Comparison of ENCODE assay signal across 8 cellular contexts in the genomic region with DNA sequence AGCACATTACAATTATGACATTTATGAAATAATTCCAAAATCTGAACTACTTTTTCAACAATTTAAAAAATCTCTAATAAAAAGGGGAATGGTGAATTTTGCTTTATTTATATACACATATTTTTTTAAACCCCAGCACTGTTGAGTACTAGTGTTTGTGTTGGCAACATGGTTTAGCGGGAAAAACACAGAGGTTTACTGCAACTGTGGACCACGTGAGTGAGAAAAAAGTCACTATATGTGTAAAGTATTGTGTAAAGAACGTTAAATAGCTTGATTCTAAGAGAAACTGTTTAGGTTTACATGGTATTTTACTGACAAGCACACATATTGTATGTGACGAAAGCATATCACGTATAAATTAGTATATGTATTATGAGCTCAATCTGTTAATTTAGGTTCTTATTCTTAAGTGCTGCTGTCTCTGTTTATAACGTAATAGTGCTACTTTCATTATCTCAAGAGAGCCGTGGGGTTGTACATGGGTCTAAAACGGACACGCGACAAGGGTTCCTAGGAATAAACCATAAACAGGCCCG. TPM values are rescaled to one million over a fixed set of nuclear protein-coding genes. Genes with fewer than 3 reads are reported as not detected.
A peak's percentile ranks its signal among the peaks of the same experiment; 100 is the strongest.
DNase-seq lines count a peak whose midpoint lies in the region; ATAC-seq, FAIRE-seq and TF ChIP-seq lines count a peak whose summit lies in the region.

No MANE protein-coding gene starts in this region.

- H3K9ac ChIP-seq in SU-DHL-6 (ENCODE audit: low read length) = peak overlapping the region; percentile 85

- DNase-seq in activated T-cell treated with anti-CD3 and anti-CD28 coated beads, Interleukin-2, amount 50 U/mL, for 4 hours = no peak
- DNase-seq in activated T-cell treated with anti-CD3 and anti-CD28 coated beads for 4 hours = no peak
- DNase-seq in foreskin keratinocyte = no peak
- peak; percentile 9 for DNase-seq in small intestine
- no peak for DNase-seq in activated gamma-delta T cell (lab: John Stamatoyannopoulos, UW)
- DNase-seq in occipital lobe (lab: John Stamatoyannopoulos, UW) = no peak
- no peak for DNase-seq in cerebellum (ENCODE audit: low spot score)

- peak overlapping the region; percentile 66 for H2AFZ ChIP-seq in SU-DHL-6 (ENCODE audit: low read depth, low read length, severe bottlenecking)

- peaks cover 9% of the 10 kb centered on the region for H3K4me1 Mint-ChIP-seq in activated T-cell treated with anti-CD3 and anti-CD28 coated beads, Interleukin-2, amount 50 U/mL, for 4 hours (ENCODE audit: low read depth)

- H3K36me3 ChIP-seq in SU-DHL-6 (ENCODE audit: low read length) = peaks cover 14% of the 10 kb centered on the region
- H3K36me3 ChIP-seq in small intestine (ENCODE audit: control insufficient read depth in 2 of 2, insufficient read depth in 2 of 2, low read length in 2 of 2) = no peaks in the 10 kb centered on the region

- peaks cover 11% of the 10 kb centered on the region; the same call in 1 of the 2 replicates for H4K20me1 ChIP-seq in SU-DHL-6 (ENCODE audit: low read depth, low read length)

- no peak for ATAC-seq in activated T-cell treated with anti-CD3 and anti-CD28 coated beads, Interleukin-2, amount 50 U/mL, for 4 hours
- ATAC-seq in foreskin keratinocyte = no peak

- H3K4me2 ChIP-seq in SU-DHL-6 (ENCODE audit: low read depth, low read length, poor library complexity, severe bottlenecking) = peak overlapping the region; percentile 92

- peaks cover 4% of the 10 kb centered on the region for H3K4me1 ChIP-seq in foreskin keratinocyte
- peaks cover 3 to 8% of the 10 kb centered on the region in 2 donors for H3K4me1 ChIP-seq in small intestine (ENCODE audit: control insufficient read depth in 2 of 2, insufficient read depth in 1 of 2, low read depth in 1 of 2, low read length in 1 of 2)

- no peaks in the 10 kb centered on the region for H3K27me3 Mint-ChIP-seq in activated T-cell treated with anti-CD3 and anti-CD28 coated beads, Interleukin-2, amount 50 U/mL, for 4 hours (ENCODE audit: low read depth)

- H3K27me3 ChIP-seq in SU-DHL-6 (ENCODE audit: low read length) (no peaks in the 10 kb centered on the region), foreskin keratinocyte (no peaks in the 10 kb centered on the region), small intestine (ENCODE audit: control insufficient read depth in 2 of 2, insufficient read depth in 2 of 2, low read length in 2 of 2) (no peaks in the 10 kb centered on the region)

- peak overlapping the region; percentile 69 for H3K4me3 ChIP-seq in SU-DHL-6 (ENCODE audit: insufficient read depth, low read length, poor library complexity, severe bottlenecking)
- peak overlapping the region; percentile 74 to 83 for H3K4me3 ChIP-seq in small intestine (ENCODE audit: low read depth in 1 of 2, low read length in 2 of 2)

- H3K9me3 Mint-ChIP-seq in activated T-cell treated with anti-CD3 and anti-CD28 coated beads, Interleukin-2, amount 50 U/mL, for 4 hours = no peaks in the 10 kb centered on the region

- TF ChIP-seq CTCF in SU-DHL-6 (IDR thresholded peaks at IDR 0.05; ENCODE audit: insufficient read depth, low read length, poor library complexity, severe bottlenecking) (no peak), foreskin keratinocyte (conservative IDR thresholded peaks at IDR 0.05) (no peak)

- peaks cover 2% of the 10 kb centered on the region for H3K36me3 Mint-ChIP-seq in activated T-cell treated with anti-CD3 and anti-CD28 coated beads, Interleukin-2, amount 50 U/mL, for 4 hours (ENCODE audit: insufficient read depth)

- peaks cover 16% of the 10 kb centered on the region for H3F3A ChIP-seq in SU-DHL-6 (ENCODE audit: insufficient read depth)

- H3K27ac ChIP-seq in SU-DHL-6 (ENCODE audit: low read depth, low read length) (peak overlapping the region; percentile 82), foreskin keratinocyte (peak overlapping the region; percentile 65), small intestine (ENCODE audit: low read depth in 1 of 2, low read length in 1 of 2) (peak overlapping the region; percentile 65 to 71)

- H3K9me3 ChIP-seq in SU-DHL-6 (ENCODE audit: insufficient read depth, low read length) = no peaks in the 10 kb centered on the region
- H3K9me3 ChIP-seq in small intestine (ENCODE audit: control insufficient read depth, low read depth) = no peaks in the 10 kb centered on the region

- peak overlapping the region; percentile 95 for H3K4me3 Mint-ChIP-seq in activated T-cell treated with anti-CD3 and anti-CD28 coated beads, Interleukin-2, amount 50 U/mL, for 4 hours

- no peak for FAIRE-seq in small intestine (lab: Jason Lieb, UNC)

- peaks cover 70% of the 10 kb centered on the region for H3K79me2 ChIP-seq in SU-DHL-6 (ENCODE audit: insufficient read depth, low read length)

- no peaks in the 10 kb centered on the region for H3K9me2 ChIP-seq in SU-DHL-6 (replicated peaks; ENCODE audit: insufficient read depth, low read length)

- whole genome bisulfite sequencing in small intestine, 3 donors = 1 to 3% (median 2%) methylated on average over 10 to 11 of the region's 11 CpGs

RNA-seq across cellular contexts. Expression of a gene that starts 0.6 kb away (rescaled TPM):
- total RNA-seq in activated T-cell treated with anti-CD3 and anti-CD28 coated beads, Interleukin-2, amount 50 U/mL, for 4 hours = 10 to 100 TPM in 2 of 3 donors, 1 to 10 TPM in 1; 7.3 to 15.1 (median 11.6) TPM
- total RNA-seq in foreskin keratinocyte (23.4 and 27.2 TPM in 2 replicates), occipital lobe (14.7 TPM), cerebellum (12.2 TPM)
- polyA plus RNA-seq in foreskin keratinocyte (14.4 and 19.0 TPM in 2 replicates), small intestine (1 to 10 TPM in 1 of 3 donors, under 1 TPM in 1, not detected in 1; 0.89 to 9.0 TPM)

RNA-seq across cellular contexts. Expression of a gene that starts 0.7 kb away (rescaled TPM):
- 10 to 100 TPM; 30.8 to 34.1 (median 32.0) TPM for total RNA-seq in activated T-cell treated with anti-CD3 and anti-CD28 coated beads, Interleukin-2, amount 50 U/mL, for 4 hours
- 18.7 and 21.8 TPM in 2 replicates for total RNA-seq in foreskin keratinocyte
- polyA plus RNA-seq in foreskin keratinocyte = 24.2 and 25.4 TPM in 2 replicates
- polyA plus RNA-seq in small intestine = 10 to 100 TPM; 22.2 to 27.7 (median 25.3) TPM
- total RNA-seq in occipital lobe = 15.0 TPM
- 14.1 TPM for total RNA-seq in cerebellum

RNA-seq across cellular contexts. Expression of a gene that starts 35.8 kb away (rescaled TPM):
- 100 to 1,000 TPM; 317 to 345 (median 339) TPM for total RNA-seq in activated T-cell treated with anti-CD3 and anti-CD28 coated beads, Interleukin-2, amount 50 U/mL, for 4 hours
- total RNA-seq in foreskin keratinocyte (83.2 and 96.2 TPM in 2 replicates), occipital lobe (45.7 TPM), cerebellum (30.8 TPM)
- polyA plus RNA-seq in foreskin keratinocyte (199 and 211 TPM in 2 replicates), small intestine (100 to 1,000 TPM in 1 of 3 donors, 10 to 100 TPM in 2; 69.1 to 103 (median 86.2) TPM)
